23 cellular contexts compared by ENCODE assay signal in the genomic region with DNA sequence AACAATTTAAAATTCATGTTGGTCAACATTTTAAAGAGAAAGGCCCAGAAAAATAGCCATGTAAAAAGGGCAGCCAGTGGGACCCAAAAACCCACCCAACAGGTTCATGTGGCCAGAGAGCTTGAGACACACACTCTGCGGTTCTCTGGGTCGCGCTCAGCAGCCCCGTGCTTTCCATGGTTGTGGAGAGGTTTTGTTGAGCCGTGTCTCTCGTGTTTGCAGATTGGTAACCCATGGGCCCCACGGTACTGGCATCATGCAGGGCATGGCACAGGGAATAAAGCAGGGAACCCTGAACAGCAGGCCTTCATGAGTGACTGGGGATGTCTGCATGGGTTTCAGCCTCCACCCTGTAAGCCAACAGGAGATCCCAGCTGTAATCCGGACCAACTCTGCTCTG.
DNase-seq lines count a peak whose midpoint lies in the region; ATAC-seq and TF ChIP-seq lines count a peak whose summit lies in the region.
"Had no signal": no experiment of that assay in that cellular context is flagged by ENCODE, and none has a peak within 500 bp of the region (broad histone marks: within the 10 kb centered on the region; RNA-seq: fewer than 3 reads in every experiment).

No MANE protein-coding gene starts in this region.

- WGBS in iPS DF 6.9 (ENCODE audit: insufficient coverage, insufficient read length), result no CpG with 5 or more reads among the region's 8 CpGs

- no peak overlapping the region for H3K4me3 ChIP-seq in RWPE2 (ENCODE audit: severe bottlenecking)
- H3K4me3 ChIP-seq in iPS DF 6.9 (ENCODE audit: low read length), result no peak overlapping the region
- H3K4me3 ChIP-seq in upper lobe of right lung, result no peak overlapping the region
- no peak overlapping the region for H3K4me3 ChIP-seq in H7 (ENCODE audit: insufficient read depth, low read depth, low read length)
- H3K4me3 ChIP-seq: A549; BLaER1 treated with 17β-estradiol and CSF1 and Interleukin-3, amounts not matched to agents 10 nM and 100 nM; GM12878; GM23248 had no signal

- intact Hi-C loops in posterior vena cava (cut with DNase I) (no loop called here), upper lobe of right lung (cut with DNase I) (no loop called here)

- TF ChIP-seq CTCF in RWPE2 (IDR thresholded peaks at IDR 0.05; ENCODE audit: poor library complexity, severe bottlenecking), result no peak
- no peak for TF ChIP-seq CTCF in upper lobe of right lung (IDR thresholded peaks at IDR 0.05)

- peak; percentile 33 for DNase-seq in RWPE2 (ENCODE audit: low spot score)
- DNase-seq in iPS DF 6.9 (ENCODE audit: low read depth, low spot score), result no peak
- peak; percentile 52 for DNase-seq in posterior vena cava (ENCODE audit: low spot score)
- peak; percentile 41 for DNase-seq in upper lobe of right lung
- DNase-seq in NCI-H748 treated with DMSO at 0.1 percent for 48 hours (lab: John Stamatoyannopoulos, UW), result no peak
- DNase-seq in H7, result no peak
- DNase-seq: 8988T; ACHN; AML-193; BE2C; CD4-positive, alpha-beta T cell; CD8-positive, alpha-beta memory T cell; DMS 273 treated with DMSO at 0.1 percent for 48 hours; DMS79; EL; GDM1; GM23248; H9 had no signal

- H3K9me3 ChIP-seq in RWPE2 (ENCODE audit: severe bottlenecking) (no peaks in the 10 kb centered on the region), iPS DF 6.9 (ENCODE audit: control insufficient read depth, insufficient read depth, low read length) (no peaks in the 10 kb centered on the region), upper lobe of right lung (no peaks in the 10 kb centered on the region)
- H3K9me3 ChIP-seq: BE2C; BLaER1 treated with 17β-estradiol and CSF1 and Interleukin-3, amounts not matched to agents 10 nM and 100 nM had no signal

- no peaks in the 10 kb centered on the region for H3K27me3 ChIP-seq in RWPE2 (ENCODE audit: insufficient read depth, poor library complexity, severe bottlenecking)
- no peaks in the 10 kb centered on the region for H3K27me3 ChIP-seq in iPS DF 6.9 (ENCODE audit: control insufficient read depth, insufficient read depth, low read length)
- H3K27me3 ChIP-seq in upper lobe of right lung, result no peaks in the 10 kb centered on the region
- H3K27me3 ChIP-seq in H7 (ENCODE audit: control insufficient read depth, insufficient read depth, low read length), result no peaks in the 10 kb centered on the region

- H3K4me1 ChIP-seq in RWPE2 (ENCODE audit: insufficient read depth, poor library complexity, severe bottlenecking) (no peaks in the 10 kb centered on the region), iPS DF 6.9 (ENCODE audit: control insufficient read depth, insufficient read depth, low read length) (no peaks in the 10 kb centered on the region; the same call in 1 of the 2 replicates), upper lobe of right lung (no peaks in the 10 kb centered on the region)
- H3K4me1 ChIP-seq: A549, BE2C had no signal

- H3K36me3 ChIP-seq in RWPE2 (ENCODE audit: low read depth), result no peaks in the 10 kb centered on the region
- no peaks in the 10 kb centered on the region for H3K36me3 ChIP-seq in iPS DF 6.9 (ENCODE audit: control insufficient read depth, insufficient read depth, low read length)
- no peaks in the 10 kb centered on the region for H3K36me3 ChIP-seq in upper lobe of right lung
- no peaks in the 10 kb centered on the region for H3K36me3 ChIP-seq in H7 (replicated peaks; ENCODE audit: control insufficient read depth, insufficient read depth, low read length)
- H3K36me3 ChIP-seq: BE2C; BLaER1 treated with 17β-estradiol and CSF1 and Interleukin-3, amounts not matched to agents 10 nM and 100 nM had no signal

- no peak for ATAC-seq in RWPE2 (ENCODE audit: low read depth)
- ATAC-seq in upper lobe of right lung, result no peak
- no peak for ATAC-seq in HG03095 (IDR thresholded peaks at IDR 0.05; ENCODE audit: unreplicated experiment)
- ATAC-seq: A549, GM12878, HCT116 had no signal

- no peak overlapping the region for H3K27ac ChIP-seq in RWPE2 (ENCODE audit: poor library complexity, severe bottlenecking)
- H3K27ac ChIP-seq in iPS DF 6.9 (ENCODE audit: low read length), result peak overlapping the region; percentile 20
- H3K27ac ChIP-seq in upper lobe of right lung, result no peak overlapping the region
- H3K27ac ChIP-seq: A549; BLaER1 treated with 17β-estradiol and CSF1 and Interleukin-3, amounts not matched to agents 10 nM and 100 nM; GM23248 had no signal

Comparison
In these comparisons a context has a peak if more than half of its experiments do, and no peak if none do; other contexts are left out.
1. DNase-seq: peak in RWPE2 (single experiment), posterior vena cava (single experiment) and upper lobe of right lung (single experiment); none in iPS DF 6.9 (single experiment), NCI-H748 treated with DMSO at 0.1 percent for 48 hours (single experiment) and H7 (single experiment).